In the genomic region with DNA sequence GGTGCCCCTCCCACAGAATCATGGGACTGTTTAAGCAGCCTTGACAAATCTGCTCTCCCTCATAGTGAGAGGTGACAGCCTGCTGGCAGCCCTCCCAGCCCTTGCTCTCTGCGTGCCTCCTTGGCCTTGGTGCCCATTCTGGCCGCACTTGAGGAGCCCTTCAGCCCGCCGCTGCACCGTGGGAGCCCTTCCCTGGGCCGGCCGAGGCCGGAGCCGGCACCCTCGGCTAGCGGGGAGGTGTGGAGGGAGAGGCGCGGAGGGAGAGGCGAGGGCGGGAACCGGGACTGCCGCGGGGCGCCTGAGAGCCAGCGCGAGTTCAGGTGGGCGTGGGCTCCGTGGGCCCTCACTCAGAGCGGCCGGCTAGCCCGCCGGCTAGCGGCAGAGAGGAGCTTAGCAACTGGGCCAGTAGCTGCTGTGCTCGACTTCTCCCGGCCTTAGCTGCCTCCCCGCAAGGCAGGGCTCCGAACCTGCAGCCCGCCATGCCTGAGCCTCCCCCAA, we compare ENCODE assay signal across 20 cellular contexts.
DNase-seq lines count a peak whose midpoint lies in the region; ATAC-seq and TF ChIP-seq lines count a peak whose summit lies in the region.
"Had no signal": no experiment of that assay in that cellular context is flagged by ENCODE, and none has a peak within 500 bp of the region (broad histone marks: within the 10 kb centered on the region; RNA-seq: fewer than 3 reads in every experiment).

No MANE protein-coding gene starts in this region.

- H3K36me3 ChIP-seq in left ventricle myocardium inferior = no peaks in the 10 kb centered on the region
- no peaks in the 10 kb centered on the region for H3K36me3 ChIP-seq in lung (ENCODE audit: control insufficient read depth in 2 of 2, insufficient read depth in 2 of 2, low read length in 2 of 2)
- no peaks in the 10 kb centered on the region for H3K36me3 ChIP-seq in GM23338 (ENCODE audit: insufficient read depth)

- H3K4me3 ChIP-seq in left ventricle myocardium inferior = no peak overlapping the region
- H3K4me3 ChIP-seq in cardiac fibroblast (replicated peaks in 1 of 2; ENCODE audit: low read depth in 2 of 2, low read length in 2 of 2) = no peak overlapping the region
- no peak overlapping the region for H3K4me3 ChIP-seq in lung
- H3K4me3 ChIP-seq in GM23338 = no peak overlapping the region

- H3F3A ChIP-seq in GM23338 (replicated peaks; ENCODE audit: low read depth) = no peaks in the 10 kb centered on the region

- H3K27ac ChIP-seq in left ventricle myocardium inferior (replicated peaks) (no peak overlapping the region), lung (ENCODE audit: low read depth in 1 of 2, low read length in 1 of 2) (no peak overlapping the region), GM23338 (ENCODE audit: low read depth) (no peak overlapping the region)

- no peaks in the 10 kb centered on the region for H3K36me3 Mint-ChIP-seq in GM23338 (ENCODE audit: low read depth)

- H3K9me2 ChIP-seq in GM23338 (ENCODE audit: insufficient read depth) = no peaks in the 10 kb centered on the region
- H3K9me2 ChIP-seq: SK-N-SH had no signal

- H3K27me3 ChIP-seq in left ventricle myocardium inferior (ENCODE audit: low read depth) (no peaks in the 10 kb centered on the region), lung (ENCODE audit: control insufficient read depth, insufficient read depth) (no peaks in the 10 kb centered on the region), GM23338 (ENCODE audit: insufficient read depth) (no peaks in the 10 kb centered on the region)

- H3K4me2 ChIP-seq in GM23338 = no peak overlapping the region
- H3K4me2 ChIP-seq: SK-N-SH had no signal

- no peak for TF ChIP-seq CTCF in left ventricle myocardium inferior (IDR thresholded peaks at IDR 0.05; ENCODE audit: borderline replicate concordance)
- TF ChIP-seq CTCF in cardiac fibroblast (IDR thresholded peaks at IDR 0.05; ENCODE audit: low read depth, low read length) = peak; percentile 11
- no peak for TF ChIP-seq CTCF in lung (IDR thresholded peaks at IDR 0.05; ENCODE audit: control extremely low read depth, extremely low read depth)
- TF ChIP-seq CTCF in GM23338 (conservative IDR thresholded peaks at IDR 0.05; ENCODE audit: low read depth in 2 of 2) = 0 out of 4 replicates have a peak, but pooled peaks of 1 of the 2 experiments have one; percentile 13

- no peaks in the 10 kb centered on the region for H3K79me2 ChIP-seq in GM23338 (replicated peaks; ENCODE audit: insufficient read depth)

- intact Hi-C loops in left ventricle myocardium inferior (cut with micrococcal nuclease) = no loop called here
- intact Hi-C loops in Right ventricle myocardium superior (cut with DNase I) = no loop called here

- no peaks in the 10 kb centered on the region for H4K20me1 ChIP-seq in GM23338 (replicated peaks; ENCODE audit: insufficient read depth)

- peak; percentile 16 for DNase-seq in left ventricle myocardium inferior
- no peak for DNase-seq in Right ventricle myocardium superior
- no peak for DNase-seq in cardiac fibroblast (ENCODE audit: low read depth in 2 of 2)
- peak; percentile 38 for DNase-seq in lung (ENCODE audit: low spot score)
- no peak for DNase-seq in stimulated activated naive CD4-positive, alpha-beta T cell (lab: John Stamatoyannopoulos, UW)
- no peak for DNase-seq in GM23338 (ENCODE audit: low spot score)
- no peak for DNase-seq in stimulated activated CD4-positive, alpha-beta T cell treated with anti-CD3 and anti-CD28 coated beads, Interleukin-2, amount 100 ng/mL, for 24 hours
- DNase-seq: C1 segment of cervical spinal cord, DMS 273 treated with DMSO at 0.1 percent for 48 hours, HCEC 1CT, IMR-90, MV-4-11, NCI-H1436, NCI-H2081, NCI-H2227 treated with DMSO at 0.1 percent for 48 hours, NCI-H82, SK-N-SH had no signal

- no peak for ATAC-seq in Right ventricle myocardium superior (ENCODE audit: poor library complexity)
- ATAC-seq in lung (ENCODE audit: insufficient read depth, low FRiP score) = no peak
- no peak for ATAC-seq in GM18909 (IDR thresholded peaks at IDR 0.05; ENCODE audit: poor library complexity, unreplicated experiment)
- ATAC-seq in GM23338 = no peak; the same call in 2 of the 3 replicates
- ATAC-seq: Panc1, Right ventricle myocardium inferior had no signal

- H3K4me1 Mint-ChIP-seq in GM23338 = peaks cover 7% of the 10 kb centered on the region; the same call in 2 of the 3 replicates

- no peak overlapping the region for H3K27ac Mint-ChIP-seq in GM23338

- no peaks in the 10 kb centered on the region for H3K9me3 ChIP-seq in left ventricle myocardium inferior (replicated peaks)
- H3K9me3 ChIP-seq in lung (ENCODE audit: control insufficient read depth in 2 of 2, insufficient read depth in 1 of 2, low read length in 1 of 2) = no peaks in the 10 kb centered on the region
- H3K9me3 ChIP-seq: SK-N-SH had no signal

- H3K9me3 Mint-ChIP-seq in GM23338 = peaks cover 5% of the 10 kb centered on the region; the same call in 1 of the 3 replicates

- H3K27me3 Mint-ChIP-seq in GM23338 (ENCODE audit: insufficient read depth, low read depth, poor library complexity) = peaks cover 9% of the 10 kb centered on the region

- no peak overlapping the region for H3K4me3 Mint-ChIP-seq in GM23338

- 90 to 93% methylated on average over 32 to 33 of the region's 33 CpGs for WGBS in lung, 2 donors

- H2AFZ ChIP-seq in GM23338 = no peak overlapping the region

- peaks cover 9% of the 10 kb centered on the region for H3K4me1 ChIP-seq in left ventricle myocardium inferior
- no peaks in the 10 kb centered on the region for H3K4me1 ChIP-seq in lung (ENCODE audit: control insufficient read depth in 2 of 2, insufficient read depth in 2 of 2, low read length in 2 of 2)
- peaks cover 4% of the 10 kb centered on the region; the same call in 1 of the 2 replicates for H3K4me1 ChIP-seq in GM23338 (ENCODE audit: insufficient read depth)

TF ChIP-seq in GM23338, 12 proteins besides CTCF, POLR2A, EP300 and RAD21 (continues in another document):
- TF ChIP-seq EZH2 (IDR thresholded peaks at IDR 0.05; ENCODE audit: low read depth, unreplicated experiment) (no peak), POLR2AphosphoS5 (IDR thresholded peaks at IDR 0.05; ENCODE audit: low read depth) (no peak), ZNF462 (CRISPR knock-in tag; IDR thresholded peaks at IDR 0.05) (no peak), EZH2phosphoT487 (IDR thresholded peaks at IDR 0.05; ENCODE audit: unreplicated experiment) (no peak), NANOG (IDR thresholded peaks at IDR 0.05; ENCODE audit: borderline replicate concordance) (no peak)

Comparison
In these comparisons a context has a peak if more than half of its experiments do, and no peak if none do; other contexts are left out.
1. DNase-seq: peak in left ventricle myocardium inferior (single experiment) and lung (single experiment); none in Right ventricle myocardium superior (single experiment), cardiac fibroblast (0 of 2), stimulated activated naive CD4-positive, alpha-beta T cell (0 of 6), GM23338 (single experiment) and stimulated activated CD4-positive, alpha-beta T cell treated with anti-CD3 and anti-CD28 coated beads, Interleukin-2, amount 100 ng/mL, for 24 hours (0 of 2).